ENCODE assay signal across 8 cellular contexts in the genomic region with DNA sequence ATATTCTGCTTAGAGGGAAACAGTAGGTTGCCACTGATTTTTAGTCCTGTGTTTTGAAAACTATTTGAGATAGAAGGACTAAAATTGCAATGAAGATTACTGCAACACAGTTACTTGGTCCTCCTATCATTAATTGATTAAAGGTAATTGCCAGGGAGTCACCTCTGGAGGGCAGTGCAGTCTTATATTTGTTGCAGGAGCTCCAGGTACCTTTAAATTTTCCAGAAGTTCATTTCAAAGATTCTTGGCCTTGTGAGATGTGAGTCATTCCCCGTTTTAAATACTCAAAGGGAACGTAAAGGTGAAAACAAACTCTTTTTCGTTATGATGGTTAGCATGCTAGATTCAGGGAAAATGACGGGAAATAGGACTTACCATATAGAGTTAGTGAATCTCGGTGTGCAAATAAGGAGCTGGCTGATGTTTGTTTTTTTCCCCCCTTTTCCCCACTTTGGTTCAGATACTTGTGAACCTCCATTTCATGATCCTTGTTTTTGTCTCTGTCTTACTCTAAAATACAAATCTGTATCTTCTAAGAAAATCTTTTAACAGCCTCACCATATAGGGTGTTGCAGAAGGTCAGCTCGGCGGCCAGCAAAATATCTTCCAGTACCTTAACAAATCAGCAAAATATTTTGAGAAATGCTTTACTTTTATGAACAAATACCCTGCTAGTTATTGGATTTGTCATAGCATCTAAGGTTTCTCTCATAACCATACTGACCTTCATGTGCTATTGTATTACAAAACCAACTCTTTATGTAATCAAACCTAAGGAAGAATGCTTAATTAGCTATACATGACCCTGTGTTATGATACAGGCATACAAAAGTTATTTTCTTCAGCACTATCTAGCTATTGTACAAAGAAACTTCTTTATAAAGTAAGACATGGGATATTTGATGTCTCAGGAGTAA.
DNase-seq lines count a peak whose midpoint lies in the region; ATAC-seq, FAIRE-seq and TF ChIP-seq lines count a peak whose summit lies in the region.

No MANE protein-coding gene starts in this region.

- CTCF ChIA-PET in activated CD4-positive, alpha-beta memory T cell treated with anti-CD3 and anti-CD28 coated beads for 36 hours (lab: Charles Lee) = interaction anchor here (0.8 to 4.4 kb wide), 12 partner anchors 12 to 670 kb away, joined by 3 to 22 read pairs (median 3); no protein-coding TSS in a partner anchor
- CTCF ChIA-PET in activated CD4-positive, alpha-beta memory T cell treated with anti-CD3 and anti-CD28 coated beads, Interleukin-2, amount 10 ng/mL, durations not matched to agents 7 days and 5 days (lab: Charles Lee) = interaction anchor here (0.9 to 1.9 kb wide), 7 partner anchors 10 to 671 kb away, joined by 3 to 6 read pairs (median 4); no protein-coding TSS in a partner anchor

- H3K27me3 Mint-ChIP-seq in activated CD4-positive, alpha-beta memory T cell treated with anti-CD3 and anti-CD28 coated beads for 36 hours = peaks cover 3% of the 10 kb centered on the region
- peaks cover 3% of the 10 kb centered on the region for H3K27me3 Mint-ChIP-seq in activated CD4-positive, alpha-beta memory T cell treated with anti-CD3 and anti-CD28 coated beads, Interleukin-2, amount 10 ng/mL, durations not matched to agents 7 days and 5 days
- H3K27me3 Mint-ChIP-seq in HFFc6 (ENCODE audit: insufficient read depth) = no peaks in the 10 kb centered on the region

- no peak for FAIRE-seq in pancreas (lab: Jason Lieb, UNC)

- ATAC-seq in pancreas (peak; percentile 56 to 89 (median 86)), GM21786 (IDR thresholded peaks at IDR 0.05; ENCODE audit: unreplicated experiment) (no peak)

- intact Hi-C loops in activated CD4-positive, alpha-beta memory T cell treated with anti-CD3 and anti-CD28 coated beads for 36 hours (cut with micrococcal nuclease) = loop anchor here (1.0 to 2.0 kb wide), 2 partner anchors 218 to 314 kb away; no protein-coding TSS in a partner anchor
- intact Hi-C loops in pancreas (cut with DNase I) = loop anchor here in 1 of 3 donors (10.0 kb wide), 1 partner anchor 222 kb away; no protein-coding TSS in a partner anchor

- no peak overlapping the region for H3K27ac Mint-ChIP-seq in activated CD4-positive, alpha-beta memory T cell treated with anti-CD3 and anti-CD28 coated beads for 36 hours
- H3K27ac Mint-ChIP-seq in activated CD4-positive, alpha-beta memory T cell treated with anti-CD3 and anti-CD28 coated beads, Interleukin-2, amount 10 ng/mL, durations not matched to agents 7 days and 5 days = no peak overlapping the region
- no peak overlapping the region; the same call in 1 of the 2 replicates for H3K27ac Mint-ChIP-seq in HFFc6

- TF ChIP-seq CTCF in HFFc6 (IDR thresholded peaks at IDR 0.05) (peak; percentile 86), pancreas (IDR thresholded peaks at IDR 0.05) (peak in 2 of 4 donors; percentile 29 to 31)

- no peaks in the 10 kb centered on the region for H3K27me3 ChIP-seq in pancreas

- no peaks in the 10 kb centered on the region for H3K4me1 ChIP-seq in pancreas

- H3K36me3 ChIP-seq in pancreas = no peaks in the 10 kb centered on the region

- 46 to 49% methylated on average over 7 of the region's 7 CpGs for WGBS in pancreas, 2 donors

- H3K9me3 Mint-ChIP-seq in activated CD4-positive, alpha-beta memory T cell treated with anti-CD3 and anti-CD28 coated beads for 36 hours = no peaks in the 10 kb centered on the region
- H3K9me3 Mint-ChIP-seq in activated CD4-positive, alpha-beta memory T cell treated with anti-CD3 and anti-CD28 coated beads, Interleukin-2, amount 10 ng/mL, durations not matched to agents 7 days and 5 days = no peaks in the 10 kb centered on the region
- H3K9me3 Mint-ChIP-seq in HFFc6 = no peaks in the 10 kb centered on the region

- H3K27ac ChIP-seq in pancreas = no peak overlapping the region

- H3K4me1 Mint-ChIP-seq in activated CD4-positive, alpha-beta memory T cell treated with anti-CD3 and anti-CD28 coated beads for 36 hours (ENCODE audit: low read depth) = peaks cover 3% of the 10 kb centered on the region
- peaks cover 1% of the 10 kb centered on the region for H3K4me1 Mint-ChIP-seq in activated CD4-positive, alpha-beta memory T cell treated with anti-CD3 and anti-CD28 coated beads, Interleukin-2, amount 10 ng/mL, durations not matched to agents 7 days and 5 days
- peaks cover 43% of the 10 kb centered on the region for H3K4me1 Mint-ChIP-seq in HFFc6 (ENCODE audit: low read depth)

- DNase-seq in activated CD4-positive, alpha-beta memory T cell treated with anti-CD3 and anti-CD28 coated beads for 36 hours = peak; percentile 25
- no peak for DNase-seq in activated CD4-positive, alpha-beta memory T cell treated with anti-CD3 and anti-CD28 coated beads, Interleukin-2, amount 10 ng/mL, durations not matched to agents 7 days and 5 days
- peak; percentile 69 for DNase-seq in HFFc6
- DNase-seq in NCI-H1105 (lab: John Stamatoyannopoulos, UW) = peak; percentile 44
- DNase-seq in T1000 (lab: John Stamatoyannopoulos, UW) = peak; percentile 20
- DNase-seq in fibroblast of the conjunctiva (ENCODE audit: low read depth) = peak; percentile 56
- DNase-seq in pancreas = peak in 2 of 6 donors; percentile 6 to 46

- POLR2A ChIA-PET in activated CD4-positive, alpha-beta memory T cell treated with anti-CD3 and anti-CD28 coated beads for 36 hours (lab: Charles Lee) = interaction anchor here (0.6 kb wide), 1 partner anchor 47 kb away, joined by 4 read pairs; no protein-coding TSS in a partner anchor
- POLR2A ChIA-PET in activated CD4-positive, alpha-beta memory T cell treated with anti-CD3 and anti-CD28 coated beads, Interleukin-2, amount 10 ng/mL, durations not matched to agents 7 days and 5 days (lab: Charles Lee) = interaction anchor here (0.9 kb wide), 1 partner anchor 234 kb away, joined by 3 read pairs; no protein-coding TSS in a partner anchor

- H3K4me3 Mint-ChIP-seq in activated CD4-positive, alpha-beta memory T cell treated with anti-CD3 and anti-CD28 coated beads for 36 hours = no peak overlapping the region
- no peak overlapping the region for H3K4me3 Mint-ChIP-seq in activated CD4-positive, alpha-beta memory T cell treated with anti-CD3 and anti-CD28 coated beads, Interleukin-2, amount 10 ng/mL, durations not matched to agents 7 days and 5 days
- H3K4me3 Mint-ChIP-seq in HFFc6 = peak overlapping the region; percentile 63

- no peak overlapping the region for H3K4me3 ChIP-seq in pancreas

- no peaks in the 10 kb centered on the region for H3K9me3 ChIP-seq in pancreas

- no peaks in the 10 kb centered on the region for H3K36me3 Mint-ChIP-seq in activated CD4-positive, alpha-beta memory T cell treated with anti-CD3 and anti-CD28 coated beads for 36 hours
- H3K36me3 Mint-ChIP-seq in activated CD4-positive, alpha-beta memory T cell treated with anti-CD3 and anti-CD28 coated beads, Interleukin-2, amount 10 ng/mL, durations not matched to agents 7 days and 5 days (ENCODE audit: low read depth) = no peaks in the 10 kb centered on the region
- H3K36me3 Mint-ChIP-seq in HFFc6 (ENCODE audit: low read depth) = no peaks in the 10 kb centered on the region
